8 cellular contexts compared by ENCODE assay signal in genomic region chr2:104412384-104412783, GRCh38.
A peak's percentile ranks its signal among the peaks of the same experiment; 100 is the strongest.
DNase-seq lines count a peak whose midpoint lies in the region; ATAC-seq and TF ChIP-seq lines count a peak whose summit lies in the region.

No MANE protein-coding gene starts in this region.

- peaks cover 14% of the 10 kb centered on the region for H3K4me1 Mint-ChIP-seq in progenitor cell of endocrine pancreas (ENCODE audit: low read depth)

- no peaks in the 10 kb centered on the region for H3K9me2 ChIP-seq in Karpas-422 (replicated peaks; ENCODE audit: insufficient read depth, low read length)

- no peak overlapping the region for H2AFZ ChIP-seq in Karpas-422 (ENCODE audit: low read length)
- no peak overlapping the region for H2AFZ ChIP-seq in mammary epithelial cell (ENCODE audit: low read depth, low read length)

- in situ Hi-C loops in mammary epithelial cell (cut with MboI; ENCODE audit: low sequenced_read_pairs in 2 of 2), result no loop called here

- TF ChIP-seq CTCF in mammary epithelial cell (conservative IDR thresholded peaks at IDR 0.05 in 1 of 2, IDR thresholded peaks at IDR 0.05 in 1 of 2; ENCODE audit: extremely low read depth in 1 of 2, insufficient read depth in 1 of 2, low read depth in 1 of 2, low read length in 2 of 2), result peak; percentile 17 to 23
- TF ChIP-seq CTCF in progenitor cell of endocrine pancreas (IDR thresholded peaks at IDR 0.05; ENCODE audit: unreplicated experiment), result peak; percentile 72

- CTCF ChIA-PET in mammary epithelial cell (lab: Charles Lee; ENCODE audit: low non-redundant PET), result no interaction called here

- peaks cover 32% of the 10 kb centered on the region for H3K27me3 Mint-ChIP-seq in progenitor cell of endocrine pancreas

- no peaks in the 10 kb centered on the region for H3K4me1 ChIP-seq in Karpas-422 (ENCODE audit: low read length)
- no peaks in the 10 kb centered on the region for H3K4me1 ChIP-seq in mammary epithelial cell (ENCODE audit: insufficient read depth, low read length)

- DNase-seq in DMS153 (lab: John Stamatoyannopoulos, UW) (peak; percentile 20), Karpas-422 (peak; percentile 77), mammary epithelial cell (no peak), progenitor cell of endocrine pancreas (ENCODE audit: low spot score, unreplicated experiment) (peak; percentile 29), NCI-H1930 (lab: John Stamatoyannopoulos, UW) (no peak), NCI-H2029 (lab: John Stamatoyannopoulos, UW) (no peak)

- H3K79me2 ChIP-seq in Karpas-422 (ENCODE audit: low read length), result no peaks in the 10 kb centered on the region
- H3K79me2 ChIP-seq in mammary epithelial cell (ENCODE audit: insufficient read depth, low read length), result no peaks in the 10 kb centered on the region

- H3K9me3 ChIP-seq in Karpas-422 (ENCODE audit: low read length) (no peaks in the 10 kb centered on the region), mammary epithelial cell (replicated peaks; ENCODE audit: insufficient read depth, low read length) (peaks cover 10% of the 10 kb centered on the region)

- H3K36me3 ChIP-seq in Karpas-422 (ENCODE audit: insufficient read depth, low read length) (no peaks in the 10 kb centered on the region), mammary epithelial cell (ENCODE audit: insufficient read depth, low read length) (no peaks in the 10 kb centered on the region)

- H3K27ac ChIP-seq in Karpas-422 (ENCODE audit: low read length) (no peak overlapping the region), mammary epithelial cell (ENCODE audit: insufficient read depth, low read depth, low read length) (no peak overlapping the region)

- ATAC-seq in GM18868 (IDR thresholded peaks at IDR 0.05; ENCODE audit: unreplicated experiment), result peak; percentile 80
- ATAC-seq in GM21529 (IDR thresholded peaks at IDR 0.05; ENCODE audit: unreplicated experiment), result no peak

- no TSS peak for BruUV-seq in mammary epithelial cell (replicated peaks; lab: Mats Ljungman, UMichigan)

- H4K20me1 ChIP-seq in Karpas-422 (ENCODE audit: insufficient read depth, low read depth, low read length), result no peaks in the 10 kb centered on the region
- no peaks in the 10 kb centered on the region for H4K20me1 ChIP-seq in mammary epithelial cell (ENCODE audit: insufficient read depth, low read length)

- H3K4me3 Mint-ChIP-seq in progenitor cell of endocrine pancreas (ENCODE audit: low read depth), result no peak overlapping the region

- H3K9me3 Mint-ChIP-seq in progenitor cell of endocrine pancreas (ENCODE audit: low read depth), result no peaks in the 10 kb centered on the region

- H3K27me3 ChIP-seq in Karpas-422 (ENCODE audit: low read length), result no peaks in the 10 kb centered on the region
- H3K27me3 ChIP-seq in mammary epithelial cell (ENCODE audit: insufficient read depth, low read length), result no peaks in the 10 kb centered on the region

- dilution Hi-C loops in mammary epithelial cell (cut with HindIII; ENCODE audit: low sequenced_read_pairs), result no loop called here

- intact Hi-C loops in mammary epithelial cell (cut with micrococcal nuclease), result no loop called here

- no peak overlapping the region for H3K27ac Mint-ChIP-seq in progenitor cell of endocrine pancreas

- WGBS in mammary epithelial cell (ENCODE audit: low coverage, missing lambda C conversion rate), result 27% methylated on average over 2 of the region's 2 CpGs

- no peaks in the 10 kb centered on the region for H3K36me3 Mint-ChIP-seq in progenitor cell of endocrine pancreas (ENCODE audit: insufficient read depth)

- H3K4me2 ChIP-seq in Karpas-422 (ENCODE audit: low read depth, low read length, poor library complexity, severe bottlenecking), result no peak overlapping the region
- no peak overlapping the region for H3K4me2 ChIP-seq in mammary epithelial cell (ENCODE audit: insufficient read depth, low read depth, low read length)

- H3K4me3 ChIP-seq in Karpas-422 (ENCODE audit: low read length) (no peak overlapping the region), mammary epithelial cell (replicated peaks in 1 of 3; ENCODE audit: insufficient read depth in 1 of 3, low read depth in 2 of 3, low read length in 3 of 3) (no peak overlapping the region)

- H3K9ac ChIP-seq in Karpas-422 (ENCODE audit: low read length) (no peak overlapping the region), mammary epithelial cell (ENCODE audit: insufficient read depth, low read length) (no peak overlapping the region)

Comparison
In these comparisons a context has a peak if more than half of its experiments do, and no peak if none do; other contexts are left out.
1. DNase-seq: peak in DMS153 (single experiment), Karpas-422 (single experiment) and progenitor cell of endocrine pancreas (single experiment); none in mammary epithelial cell (single experiment), NCI-H1930 (0 of 2) and NCI-H2029 (single experiment).